ENCODE assay signal across 10 cellular contexts in the genomic region with DNA sequence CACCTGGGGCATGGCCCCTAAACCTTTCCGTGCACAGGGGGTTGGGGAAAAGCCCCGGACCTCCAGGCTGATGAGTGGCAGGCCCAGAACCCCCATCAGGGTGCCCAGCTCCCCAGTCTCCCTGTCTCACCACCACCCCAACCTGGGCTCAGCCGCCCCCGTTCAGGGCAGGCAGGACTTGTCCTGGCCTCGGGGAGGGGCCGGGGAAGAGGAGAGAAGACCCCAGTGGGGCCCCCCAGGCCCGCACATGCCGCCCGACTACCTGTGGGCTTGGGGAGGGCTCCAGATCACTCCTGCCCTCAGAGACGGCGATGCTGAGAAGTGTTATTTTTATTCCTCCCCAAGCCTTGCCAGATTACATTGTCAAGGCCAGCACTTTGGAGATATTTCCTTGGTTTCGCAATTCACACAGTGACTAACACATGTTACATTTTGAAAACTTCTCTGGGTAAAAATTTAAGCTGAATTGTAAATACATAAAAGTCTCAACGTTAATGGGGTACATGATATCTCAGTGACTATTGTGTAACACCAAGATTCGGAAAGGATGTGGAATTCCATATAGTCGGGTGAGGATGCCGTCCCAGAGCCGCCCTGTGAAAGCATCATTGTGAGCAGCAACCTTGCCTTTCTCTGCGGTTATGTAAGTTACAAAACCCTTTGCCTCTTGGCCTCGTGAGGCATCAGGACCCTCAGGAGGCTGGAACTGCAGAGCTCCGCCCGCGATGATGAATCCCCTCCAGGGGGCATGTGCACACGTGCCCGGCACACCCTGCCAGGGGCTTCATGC.
A peak's percentile ranks its signal among the peaks of the same experiment; 100 is the strongest.
DNase-seq lines count a peak whose midpoint lies in the region; ATAC-seq, FAIRE-seq and TF ChIP-seq lines count a peak whose summit lies in the region.
"Had no signal": no experiment of that assay in that cellular context is flagged by ENCODE, and none has a peak within 500 bp of the region (broad histone marks: within the 10 kb centered on the region; RNA-seq: fewer than 3 reads in every experiment).

No MANE protein-coding gene starts in this region.

- no peak for TF ChIP-seq RAD21 in HepG2 (CRISPR knock-in tag; IDR thresholded peaks at IDR 0.05)

- no TSS peak for BruUV-seq in HepG2 (replicated peaks; lab: Mats Ljungman, UMichigan)

- CTCF ChIA-PET in HepG2 (lab: Yijun Ruan, JAX; ENCODE audit: low intra/inter-chr PET ratio, low total read pairs), result no interaction called here

- in situ Hi-C loops in HepG2 (cut with HindIII; ENCODE audit: extremely low pct_ligation_motif_present, low pct_unique_long_range_greater_than_20kb) (no loop called here), transverse colon (cut with MboI; ENCODE audit: low pct_ligation_motif_present in 1 of 4, low pct_unique_long_range_greater_than_20kb in 1 of 4, low sequenced_read_pairs in 3 of 4) (no loop called here)

- TF ChIP-seq CTCF in bronchial epithelial cell (IDR thresholded peaks at IDR 0.05; ENCODE audit: insufficient read depth, low read length, severe bottlenecking) (no peak), HepG2 (CRISPR knock-in tag; IDR thresholded peaks at IDR 0.05) (no peak), upper lobe of right lung (IDR thresholded peaks at IDR 0.05) (no peak), transverse colon (IDR thresholded peaks at IDR 0.05) (no peak)

- no peak overlapping the region for H2AFZ ChIP-seq in HepG2 (ENCODE audit: low read length)

- H3K27me3 ChIP-seq in bronchial epithelial cell (ENCODE audit: control insufficient read depth, insufficient read depth, low read length) (no peaks in the 10 kb centered on the region), HepG2 (ENCODE audit: control insufficient read depth in 1 of 2, insufficient read depth in 2 of 2, low read length in 2 of 2) (peaks cover 1 to 11% of the 10 kb centered on the region in 2 experiments; a peak in 4 of 5 replicates), upper lobe of right lung (no peaks in the 10 kb centered on the region), transverse colon (no peaks in the 10 kb centered on the region)

- H3K4me1 ChIP-seq in HepG2 (ENCODE audit: insufficient read depth, low read length), result peaks cover 33% of the 10 kb centered on the region
- peaks cover 15% of the 10 kb centered on the region for H3K4me1 ChIP-seq in upper lobe of right lung
- peaks cover 5 to 34% (median 15%) of the 10 kb centered on the region in 4 donors for H3K4me1 ChIP-seq in transverse colon

- TF ChIP-seq POLR2A in HepG2 (IDR thresholded peaks at IDR 0.05; ENCODE audit: insufficient read depth in 1 of 2, low read depth in 2 of 2, low read length in 2 of 2) (no peak), transverse colon (IDR thresholded peaks at IDR 0.05) (no peak)

- intact Hi-C loops in HepG2 (cut with micrococcal nuclease; ENCODE audit: unreplicated experiment), result no loop called here
- intact Hi-C loops in upper lobe of right lung (cut with DNase I), result no loop called here
- intact Hi-C loops in transverse colon (cut with DNase I; ENCODE audit: low total_unique reads), result no loop called here

- WGBS in HepG2 (ENCODE audit: low lambda C conversion rate), result 12% methylated on average over 11 of the region's 24 CpGs
- 37 to 60% methylated on average over 9 to 24 of the region's 24 CpGs for WGBS in transverse colon (ENCODE audit: low coverage in 1 of 2), 2 donors

- TF ChIP-seq EP300 in HepG2 (IDR thresholded peaks at IDR 0.05; ENCODE audit: low read depth in 2 of 2, low read length in 2 of 2) (peak in 1 of 2 experiments; percentile 10; a peak in 1 of 4 replicates), HepG2 (CRISPR knock-in tag; IDR thresholded peaks at IDR 0.05; ENCODE audit: borderline replicate concordance) (no peak), transverse colon (IDR thresholded peaks at IDR 0.05; ENCODE audit: low read depth) (no peak)

- H4K20me1 ChIP-seq in HepG2 (ENCODE audit: insufficient read depth, low read length), result no peaks in the 10 kb centered on the region

- H3K9ac ChIP-seq in HepG2 (ENCODE audit: insufficient read depth, low read depth, low read length), result no peak overlapping the region

- no peaks in the 10 kb centered on the region for H3K79me2 ChIP-seq in HepG2 (ENCODE audit: insufficient read depth, low read length)

- ATAC-seq in HepG2 (no peak), upper lobe of right lung (peak; percentile 31), HG03097 (IDR thresholded peaks at IDR 0.05; ENCODE audit: low FRiP score, unreplicated experiment) (no peak), GM18858 (IDR thresholded peaks at IDR 0.05; ENCODE audit: unreplicated experiment) (no peak)

- H3K9me3 ChIP-seq in HepG2 (ENCODE audit: low read length) (no peaks in the 10 kb centered on the region), upper lobe of right lung (no peaks in the 10 kb centered on the region), transverse colon (no peaks in the 10 kb centered on the region)

- peak; percentile 63 for DNase-seq in M059J (ENCODE audit: low read depth)
- peak; percentile 82 for DNase-seq in bronchial epithelial cell (ENCODE audit: low read depth)
- DNase-seq in HepG2 (ENCODE audit: low spot score), result peak; percentile 29
- DNase-seq in upper lobe of right lung, result peak; percentile 65
- DNase-seq in DMS79 treated with DMSO at 0.1 percent for 48 hours (lab: John Stamatoyannopoulos, UW), result no peak
- DNase-seq in transverse colon, result no peak
- DNase-seq: activated CD4-positive, alpha-beta T cell treated with anti-CD3 and anti-CD28 coated beads, Interleukin-2, amount 50 U/mL, for 1 hour; NCI-H187 treated with DMSO at 0.1 percent for 48 hours had no signal

- H3K36me3 ChIP-seq in bronchial epithelial cell (ENCODE audit: control insufficient read depth, insufficient read depth, low read length) (no peaks in the 10 kb centered on the region), HepG2 (replicated peaks in 1 of 2; ENCODE audit: control insufficient read depth in 1 of 2, insufficient read depth in 2 of 2, low read length in 2 of 2) (no peaks in the 10 kb centered on the region), upper lobe of right lung (no peaks in the 10 kb centered on the region), transverse colon (no peaks in the 10 kb centered on the region)

- FAIRE-seq in bronchial epithelial cell (lab: Jason Lieb, UNC) (no peak), HepG2 (lab: Jason Lieb, UNC) (peak; percentile 56)

- H3K4me3 ChIP-seq in bronchial epithelial cell (ENCODE audit: low read depth, low read length) (no peak overlapping the region), HepG2 (replicated peaks in 1 of 3; ENCODE audit: insufficient read depth in 1 of 3, low read depth in 2 of 3, low read length in 3 of 3) (no peak overlapping the region), upper lobe of right lung (no peak overlapping the region), transverse colon (no peak overlapping the region)

- POLR2A ChIA-PET in HepG2 (lab: Yijun Ruan, JAX), result interaction anchor here (0.5 kb wide), 1 partner anchor 79 kb away, joined by 3 read pairs; no protein-coding TSS in a partner anchor

- H3K27ac ChIP-seq in HepG2 (ENCODE audit: extremely low read length, insufficient read depth, low read length) (no peak overlapping the region), upper lobe of right lung (peak overlapping the region; percentile 58), transverse colon (peak overlapping the region in 2 of 4 donors; percentile 9 to 70)

- no peak overlapping the region for H3K4me2 ChIP-seq in HepG2 (ENCODE audit: low read depth, low read length)

TF ChIP-seq in HepG2, 621 proteins besides CTCF, POLR2A, EP300 and RAD21 (continues in another document):
- TF ChIP-seq ETV6 (CRISPR knock-in tag; conservative IDR thresholded peaks at IDR 0.05), result no peak
- no peak for TF ChIP-seq ZNF33A (CRISPR knock-in tag; IDR thresholded peaks at IDR 0.05; ENCODE audit: borderline replicate concordance)
- TF ChIP-seq TCF7 (IDR thresholded peaks at IDR 0.05; ENCODE audit: low read depth), result no peak
- TF ChIP-seq ZNF263 (CRISPR knock-in tag; IDR thresholded peaks at IDR 0.05), result no peak
- TF ChIP-seq ZNF746 (CRISPR knock-in tag; IDR thresholded peaks at IDR 0.05), result no peak
- TF ChIP-seq, protein P1, sequence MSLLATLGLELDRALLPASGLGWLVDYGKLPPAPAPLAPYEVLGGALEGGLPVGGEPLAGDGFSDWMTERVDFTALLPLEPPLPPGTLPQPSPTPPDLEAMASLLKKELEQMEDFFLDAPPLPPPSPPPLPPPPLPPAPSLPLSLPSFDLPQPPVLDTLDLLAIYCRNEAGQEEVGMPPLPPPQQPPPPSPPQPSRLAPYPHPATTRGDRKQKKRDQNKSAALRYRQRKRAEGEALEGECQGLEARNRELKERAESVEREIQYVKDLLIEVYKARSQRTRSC (CRISPR knock-in tag; IDR thresholded peaks at IDR 0.05; ENCODE audit: low read depth), result no peak
- TF ChIP-seq RFXANK (CRISPR knock-in tag; IDR thresholded peaks at IDR 0.05), result no peak
- no peak for TF ChIP-seq ZNF550 (CRISPR knock-in tag; IDR thresholded peaks at IDR 0.05; ENCODE audit: borderline replicate concordance)
- no peak for TF ChIP-seq MAZ (IDR thresholded peaks at IDR 0.05; ENCODE audit: borderline replicate concordance, low read depth, low read length)
- no peak for TF ChIP-seq MAZ (CRISPR knock-in tag; IDR thresholded peaks at IDR 0.05; ENCODE audit: low read depth)
- TF ChIP-seq, protein P2, sequence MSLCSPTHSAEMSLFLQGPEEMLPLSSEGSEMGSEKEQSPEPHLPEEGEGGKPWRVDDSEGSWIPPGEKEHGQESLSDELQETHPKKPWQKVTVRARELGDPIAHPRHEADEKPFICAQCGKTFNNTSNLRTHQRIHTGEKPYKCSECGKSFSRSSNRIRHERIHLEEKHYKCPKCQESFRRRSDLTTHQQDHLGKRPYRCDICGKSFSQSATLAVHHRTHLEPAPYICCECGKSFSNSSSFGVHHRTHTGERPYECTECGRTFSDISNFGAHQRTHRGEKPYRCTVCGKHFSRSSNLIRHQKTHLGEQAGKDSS (CRISPR knock-in tag; IDR thresholded peaks at IDR 0.05; ENCODE audit: borderline replicate concordance, low read depth), result no peak
- no peak for TF ChIP-seq ZFP62 (CRISPR knock-in tag; IDR thresholded peaks at IDR 0.05)
- TF ChIP-seq ZNF124 (CRISPR knock-in tag; IDR thresholded peaks at IDR 0.05), result no peak
- TF ChIP-seq, protein P3, sequence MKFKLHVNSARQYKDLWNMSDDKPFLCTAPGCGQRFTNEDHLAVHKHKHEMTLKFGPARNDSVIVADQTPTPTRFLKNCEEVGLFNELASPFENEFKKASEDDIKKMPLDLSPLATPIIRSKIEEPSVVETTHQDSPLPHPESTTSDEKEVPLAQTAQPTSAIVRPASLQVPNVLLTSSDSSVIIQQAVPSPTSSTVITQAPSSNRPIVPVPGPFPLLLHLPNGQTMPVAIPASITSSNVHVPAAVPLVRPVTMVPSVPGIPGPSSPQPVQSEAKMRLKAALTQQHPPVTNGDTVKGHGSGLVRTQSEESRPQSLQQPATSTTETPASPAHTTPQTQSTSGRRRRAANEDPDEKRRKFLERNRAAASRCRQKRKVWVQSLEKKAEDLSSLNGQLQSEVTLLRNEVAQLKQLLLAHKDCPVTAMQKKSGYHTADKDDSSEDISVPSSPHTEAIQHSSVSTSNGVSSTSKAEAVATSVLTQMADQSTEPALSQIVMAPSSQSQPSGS (CRISPR knock-in tag; IDR thresholded peaks at IDR 0.05), result no peak
- TF ChIP-seq ZNF879 (CRISPR knock-in tag; IDR thresholded peaks at IDR 0.05), result no peak

Comparison
In these comparisons a context has a peak if more than half of its experiments do, and no peak if none do; other contexts are left out.
1. DNase-seq: peak in M059J (single experiment), bronchial epithelial cell (single experiment), HepG2 (single experiment) and upper lobe of right lung (single experiment); none in DMS79 treated with DMSO at 0.1 percent for 48 hours (single experiment) and transverse colon (single experiment).